ENCODE assay signal across 9 cellular contexts in the genomic region with DNA sequence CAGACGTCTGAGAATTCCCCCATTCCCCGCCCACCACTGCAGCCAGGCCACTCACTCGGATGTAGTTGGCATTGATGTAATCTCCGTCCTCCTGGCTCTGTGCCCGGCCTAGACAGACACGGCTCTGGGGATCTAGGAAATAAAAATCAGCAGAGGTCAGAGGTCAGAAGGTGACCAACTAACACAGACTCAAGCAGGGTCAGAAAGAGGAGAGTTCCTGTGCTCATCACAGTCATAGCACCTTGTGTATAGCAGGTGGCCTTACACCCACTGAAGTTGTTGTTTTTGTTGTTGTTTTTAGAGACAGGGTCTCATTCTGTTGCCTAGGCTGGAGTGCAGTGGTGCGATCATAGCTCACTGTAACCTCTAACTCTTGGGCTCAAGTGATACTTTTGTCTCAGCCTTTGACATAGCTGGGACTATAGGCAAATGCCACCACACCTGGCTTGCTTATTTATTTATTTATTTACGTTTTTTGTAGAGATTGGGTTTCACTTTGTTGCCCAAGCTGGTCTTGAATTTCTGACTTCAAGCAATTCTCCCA. TPM values are rescaled to one million over a fixed set of nuclear protein-coding genes. Genes with fewer than 3 reads are reported as not detected.
DNase-seq lines count a peak whose midpoint lies in the region; ATAC-seq and TF ChIP-seq lines count a peak whose summit lies in the region.
"Had no signal": no experiment of that assay in that cellular context is flagged by ENCODE, and none has a peak within 500 bp of the region (broad histone marks: within the 10 kb centered on the region; RNA-seq: fewer than 3 reads in every experiment).

No MANE protein-coding gene starts in this region.

- H3K36me3 ChIP-seq in mesenchymal stem cell (ENCODE audit: control insufficient read depth in 1 of 2, insufficient read depth in 2 of 2, low read depth in 1 of 2, low read length in 2 of 2) (no peaks in the 10 kb centered on the region), smooth muscle cell (ENCODE audit: low read depth) (no peaks in the 10 kb centered on the region)

- H2BK120ac ChIP-seq in mesenchymal stem cell (ENCODE audit: low read depth, low read length): no peak overlapping the region

- no peak overlapping the region for H2BK15ac ChIP-seq in mesenchymal stem cell (ENCODE audit: low read depth, poor library complexity, severe bottlenecking)

- H3K18ac ChIP-seq in mesenchymal stem cell (ENCODE audit: low read depth in 1 of 2, low read length in 2 of 2): no peak overlapping the region

- TF ChIP-seq CTCF in Calu3 (IDR thresholded peaks at IDR 0.05; ENCODE audit: unreplicated experiment) (no peak), LNCaP clone FGC (IDR thresholded peaks at IDR 0.05; ENCODE audit: control insufficient read depth, extremely low read depth, insufficient read depth) (no peak), smooth muscle cell (IDR thresholded peaks at IDR 0.05; ENCODE audit: borderline replicate concordance, insufficient read depth, poor library complexity, severe bottlenecking) (no peak)

- H3K9ac ChIP-seq in mesenchymal stem cell (ENCODE audit: low read length): no peak overlapping the region
- H3K9ac ChIP-seq in smooth muscle cell (ENCODE audit: low read depth): no peak overlapping the region

- ATAC-seq in stimulated activated naive B cell treated with anti-CD40 and anti-IgM and Interleukin-4, amounts not matched to agents 10 μg/mL and 1 μg/mL and 100 μg/mL, for 72 hours (replicated peaks): no peak
- ATAC-seq in GM19397 (IDR thresholded peaks at IDR 0.05; ENCODE audit: unreplicated experiment): no peak

- H4K91ac ChIP-seq in mesenchymal stem cell (ENCODE audit: low read length): no peak overlapping the region

- peaks cover 16% of the 10 kb centered on the region for H3K27me3 Mint-ChIP-seq in Calu3 (ENCODE audit: unreplicated experiment)
- H3K27me3 Mint-ChIP-seq in activated naive CD8-positive, alpha-beta T cell: no peaks in the 10 kb centered on the region
- no peaks in the 10 kb centered on the region for H3K27me3 Mint-ChIP-seq in stimulated activated naive B cell treated with anti-CD40 and anti-IgM and Interleukin-4, amounts not matched to agents 10 μg/mL and 1 μg/mL and 100 μg/mL, for 72 hours

- H3K4me2 ChIP-seq in mesenchymal stem cell (ENCODE audit: low read length, poor library complexity, severe bottlenecking) (no peak overlapping the region), smooth muscle cell (no peak overlapping the region)

- CTCF ChIA-PET in Calu3 (lab: Charles Lee): interaction anchor here (0.8 to 1.7 kb wide), 8 partner anchors 10 to 564 kb away, joined by 3 to 6 read pairs (median 4); a partner anchor contains a TSS

- no peak overlapping the region for H3K27ac Mint-ChIP-seq in Calu3 (ENCODE audit: unreplicated experiment)
- peak overlapping the region; percentile 58 for H3K27ac Mint-ChIP-seq in activated naive CD8-positive, alpha-beta T cell
- no peak overlapping the region for H3K27ac Mint-ChIP-seq in stimulated activated naive B cell treated with anti-CD40 and anti-IgM and Interleukin-4, amounts not matched to agents 10 μg/mL and 1 μg/mL and 100 μg/mL, for 72 hours

- H3K4me3 Mint-ChIP-seq in Calu3 (ENCODE audit: low read depth, unreplicated experiment): no peak overlapping the region
- H3K4me3 Mint-ChIP-seq in activated naive CD8-positive, alpha-beta T cell: no peak overlapping the region
- H3K4me3 Mint-ChIP-seq in stimulated activated naive B cell treated with anti-CD40 and anti-IgM and Interleukin-4, amounts not matched to agents 10 μg/mL and 1 μg/mL and 100 μg/mL, for 72 hours: no peak overlapping the region

- no peak overlapping the region for H3K4ac ChIP-seq in mesenchymal stem cell (ENCODE audit: low read depth in 1 of 2, low read length in 2 of 2)

- no peak overlapping the region for H3K14ac ChIP-seq in mesenchymal stem cell (ENCODE audit: low read length in 2 of 2)

- H3K27me3 ChIP-seq in mesenchymal stem cell (ENCODE audit: control insufficient read depth in 1 of 2, insufficient read depth in 1 of 2, low read length in 2 of 2) (peaks cover 0 to 42% of the 10 kb centered on the region in 2 experiments), smooth muscle cell (ENCODE audit: low read depth) (no peaks in the 10 kb centered on the region)

- H2AFZ ChIP-seq in mesenchymal stem cell (ENCODE audit: low read depth, low read length) (no peak overlapping the region), smooth muscle cell (ENCODE audit: low read depth) (no peak overlapping the region)

- no peak overlapping the region for H2AK5ac ChIP-seq in mesenchymal stem cell (ENCODE audit: low read length, severe bottlenecking)

- no peak overlapping the region for H2BK5ac ChIP-seq in mesenchymal stem cell (ENCODE audit: low read depth, low read length, poor library complexity, severe bottlenecking)

- intact Hi-C loops in Calu3 (cut with micrococcal nuclease; ENCODE audit: unreplicated experiment): no loop called here

- no peak overlapping the region for H3K23ac ChIP-seq in mesenchymal stem cell (ENCODE audit: low read length in 2 of 2)

- no peaks in the 10 kb centered on the region for H3K36me3 Mint-ChIP-seq in Calu3 (ENCODE audit: insufficient read depth, unreplicated experiment)
- peaks cover 15% of the 10 kb centered on the region for H3K36me3 Mint-ChIP-seq in activated naive CD8-positive, alpha-beta T cell
- H3K36me3 Mint-ChIP-seq in stimulated activated naive B cell treated with anti-CD40 and anti-IgM and Interleukin-4, amounts not matched to agents 10 μg/mL and 1 μg/mL and 100 μg/mL, for 72 hours: peaks cover 52 to 64% of the 10 kb centered on the region in 2 donors

- peaks cover 10% of the 10 kb centered on the region for H3K4me1 ChIP-seq in mesenchymal stem cell (ENCODE audit: control insufficient read depth, insufficient read depth, low read depth, low read length)
- no peaks in the 10 kb centered on the region for H3K4me1 ChIP-seq in smooth muscle cell (ENCODE audit: low read depth)

- H3K4me1 Mint-ChIP-seq in Calu3 (ENCODE audit: low read depth, unreplicated experiment): peaks cover 17% of the 10 kb centered on the region
- H3K4me1 Mint-ChIP-seq in activated naive CD8-positive, alpha-beta T cell (ENCODE audit: low read depth): peaks cover 45% of the 10 kb centered on the region
- H3K4me1 Mint-ChIP-seq in stimulated activated naive B cell treated with anti-CD40 and anti-IgM and Interleukin-4, amounts not matched to agents 10 μg/mL and 1 μg/mL and 100 μg/mL, for 72 hours: peaks cover 25 to 42% of the 10 kb centered on the region in 2 donors

- no peaks in the 10 kb centered on the region for H3K9me3 Mint-ChIP-seq in Calu3 (ENCODE audit: low read depth, unreplicated experiment)
- no peaks in the 10 kb centered on the region for H3K9me3 Mint-ChIP-seq in activated naive CD8-positive, alpha-beta T cell (ENCODE audit: low read depth)
- no peaks in the 10 kb centered on the region for H3K9me3 Mint-ChIP-seq in stimulated activated naive B cell treated with anti-CD40 and anti-IgM and Interleukin-4, amounts not matched to agents 10 μg/mL and 1 μg/mL and 100 μg/mL, for 72 hours
- H3K9me3 Mint-ChIP-seq: activated T-cell treated with anti-CD3 and anti-CD28 coated beads, Interleukin-2, amount 50 U/mL, for 72 hours had no signal

- H4K20me1 ChIP-seq in smooth muscle cell (ENCODE audit: low read depth): no peaks in the 10 kb centered on the region

- WGBS in mesenchymal stem cell: 73% methylated on average over 7 of the region's 8 CpGs
- WGBS in smooth muscle cell (ENCODE audit: low lambda C conversion rate): 58% methylated on average over 8 of the region's 8 CpGs

- H3K9me3 ChIP-seq in mesenchymal stem cell (ENCODE audit: control insufficient read depth, low read length) (no peaks in the 10 kb centered on the region), smooth muscle cell (replicated peaks; ENCODE audit: low read depth) (no peaks in the 10 kb centered on the region)

- H3K79me2 ChIP-seq in smooth muscle cell (ENCODE audit: low read depth): no peaks in the 10 kb centered on the region

- H3K27ac ChIP-seq in mesenchymal stem cell (ENCODE audit: low read length, poor library complexity, severe bottlenecking): no peak overlapping the region
- no peak overlapping the region for H3K27ac ChIP-seq in smooth muscle cell (ENCODE audit: low read depth)

- H3F3A ChIP-seq in smooth muscle cell (ENCODE audit: low read depth): no peaks in the 10 kb centered on the region

- DNase-seq in Calu3 (peak; percentile 84), LNCaP clone FGC (ENCODE audit: low read depth) (peak; percentile 35), mesenchymal stem cell (peak; percentile 25), smooth muscle cell (lab: John Stamatoyannopoulos, UW; ENCODE audit: unreplicated experiment) (no peak), NCI-H1092 (lab: John Stamatoyannopoulos, UW) (no peak)
- no peak for DNase-seq in stimulated activated naive B cell treated with anti-CD40 and anti-IgM and Interleukin-4, amounts not matched to agents 10 μg/mL and 1 μg/mL and 100 μg/mL, for 72 hours

- no TSS peak for BruUV-seq in Calu3 (replicated peaks; lab: Mats Ljungman, UMichigan)

- peak overlapping the region; percentile 6 for H4K8ac ChIP-seq in mesenchymal stem cell (ENCODE audit: low read length)

- no peak overlapping the region for H2BK12ac ChIP-seq in mesenchymal stem cell (ENCODE audit: low read length in 2 of 2)

- H3K79me1 ChIP-seq in mesenchymal stem cell (replicated peaks; ENCODE audit: low read length, poor library complexity, severe bottlenecking): no peaks in the 10 kb centered on the region

- H3K4me3 ChIP-seq in LNCaP clone FGC (ENCODE audit: low read depth, low read length) (no peak overlapping the region), mesenchymal stem cell (ENCODE audit: insufficient read depth in 1 of 2, low read depth in 1 of 2, low read length in 2 of 2) (no peak overlapping the region), smooth muscle cell (no peak overlapping the region)

RNA-seq across cellular contexts. Expression of a gene that starts 4.9 kb away (rescaled TPM):
- total RNA-seq in Calu3 (2022): not detected in 2 replicates
- not detected for polyA plus RNA-seq in mesenchymal stem cell (2013, experiment 1 of 2)
- polyA plus RNA-seq in mesenchymal stem cell (2013, experiment 2 of 2): 0.15 TPM
- not detected in 2 replicates for total RNA-seq in smooth muscle cell
- polyA plus RNA-seq in smooth muscle cell: not detected in 2 replicates

RNA-seq across cellular contexts. Expression of a gene that starts 11.0 kb away (rescaled TPM):
- total RNA-seq in Calu3 (2022): 64.1 and 66.9 TPM in 2 replicates
- polyA plus RNA-seq in mesenchymal stem cell (2013, experiment 1 of 2): 48.3 TPM
- polyA plus RNA-seq in mesenchymal stem cell (2013, experiment 2 of 2): 47.5 TPM
- total RNA-seq in smooth muscle cell: 32.8 and 44.8 TPM in 2 replicates
- 53.3 and 54.7 TPM in 2 replicates for polyA plus RNA-seq in smooth muscle cell

RNA-seq across cellular contexts. Expression of a gene that starts 32.8 kb away (rescaled TPM):
- 0.12 and 0.22 TPM in 2 replicates for total RNA-seq in Calu3 (2022)
- 0.01 TPM for polyA plus RNA-seq in mesenchymal stem cell (2013, experiment 1 of 2)
- polyA plus RNA-seq in mesenchymal stem cell (2013, experiment 2 of 2): not detected
- total RNA-seq in smooth muscle cell: not detected in 2 replicates
- 0.05 TPM in 1 of 2 replicates, not detected in the other for polyA plus RNA-seq in smooth muscle cell
- total RNA-seq: activated T-cell treated with anti-CD3 and anti-CD28 coated beads, Interleukin-2, amount 50 U/mL, for 72 hours had no signal

RNA-seq across cellular contexts. Expression of a gene that starts 38.0 kb away (rescaled TPM):
- total RNA-seq in Calu3 (2022): not detected in 2 replicates
- polyA plus RNA-seq in mesenchymal stem cell (2013, experiment 1 of 2): not detected
- polyA plus RNA-seq in mesenchymal stem cell (2013, experiment 2 of 2): not detected
- 1.8 and 2.0 TPM in 2 replicates for total RNA-seq in smooth muscle cell
- 2.9 and 4.4 TPM in 2 replicates for polyA plus RNA-seq in smooth muscle cell

Comparison
In these comparisons a context has a peak if more than half of its experiments do, and no peak if none do; other contexts are left out.
1. DNase-seq: peak in Calu3 (single experiment), LNCaP clone FGC (single experiment) and mesenchymal stem cell (single experiment); none in stimulated activated naive B cell treated with anti-CD40 and anti-IgM and Interleukin-4, amounts not matched to agents 10 μg/mL and 1 μg/mL and 100 μg/mL, for 72 hours (single experiment), smooth muscle cell (single experiment) and NCI-H1092 (single experiment).